In the genomic region with DNA sequence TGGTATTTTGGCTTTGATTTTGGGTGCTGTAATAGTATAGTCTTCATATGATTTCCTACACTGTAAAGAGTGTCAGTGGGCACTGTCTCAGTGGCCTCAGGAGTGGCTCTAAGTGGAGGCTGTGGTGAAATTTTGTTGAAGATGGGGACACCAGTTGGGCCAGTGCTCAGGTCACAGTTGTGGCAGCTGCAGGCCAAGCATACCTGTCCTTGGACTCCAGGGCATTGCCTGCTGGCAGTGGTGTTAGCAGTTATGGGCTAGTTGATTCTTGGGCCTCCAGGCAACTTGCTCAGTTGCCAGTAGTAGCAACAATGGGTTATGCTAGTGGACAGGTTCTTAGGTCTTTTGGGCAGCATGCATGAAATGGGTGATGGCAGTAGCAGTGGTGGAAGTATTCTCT, we compare ENCODE assay signal across 11 cellular contexts. TPM values are rescaled to one million over a fixed set of nuclear protein-coding genes. Genes with fewer than 3 reads are reported as not detected.
"Had no signal": no experiment of that assay in that cellular context is flagged by ENCODE, and none has a peak within 500 bp of the region (broad histone marks: within the 10 kb centered on the region; RNA-seq: fewer than 3 reads in every experiment).

No MANE protein-coding gene starts in this region.

- H3K4me1 ChIP-seq: HAP-1 had no signal

- H3K9me3 ChIP-seq: HAP-1 had no signal

- H3K4me2 ChIP-seq: GM23338 had no signal

- H3K36me3 ChIP-seq: HAP-1 had no signal

- DNase-seq: H7, HFFc6, IMR-90, KG1 had no signal

- H3K4me1 Mint-ChIP-seq: GM23338 had no signal

- H3K4me3 Mint-ChIP-seq: GM23338, HFFc6 had no signal

- FAIRE-seq: K562 had no signal

- H2AFZ ChIP-seq: GM23338 had no signal

- ATAC-seq: GM23338, HCT116, K562 had no signal

- H3K4me3 ChIP-seq: GM23338, HAP-1, K562 had no signal

- H3K27ac Mint-ChIP-seq: GM23338, HFFc6 had no signal

- H3K27ac ChIP-seq: HL-60 had no signal

RNA-seq across cellular contexts. Expression of gene SLC22A25, which starts 39.2 kb away (rescaled TPM):
- total RNA-seq: GM23338, H4, H7, HFFc6, HT1080, IMR-90, K562 had no signal
- polyA plus RNA-seq: GM23338, IMR-90, K562 had no signal
